8 cellular contexts compared by ENCODE assay signal in genomic region chr9:37575921-37576721, GRCh38. TPM values are rescaled to one million over a fixed set of nuclear protein-coding genes. Genes with fewer than 3 reads are reported as not detected.
A peak's percentile ranks its signal among the peaks of the same experiment; 100 is the strongest.
DNase-seq lines count a peak whose midpoint lies in the region; ATAC-seq and TF ChIP-seq lines count a peak whose summit lies in the region.

Gene FBXO10, minus strand, starts transcription at chr9:37576380. Its CDS starts 34,612 bp downstream, at chr9:37541768.

- H3K27me3 ChIP-seq in HUES64 (ENCODE audit: insufficient read depth, low read length) (no peaks in the 10 kb centered on the region), ascending aorta (no peaks in the 10 kb centered on the region)

- H3K27ac ChIP-seq in HUES64 (ENCODE audit: low read depth, low read length) (peak within 1 kb of the TSS; percentile 78), SK-N-MC (peak within 1 kb of the TSS; percentile 51; the same call in 1 of the 2 replicates), ascending aorta (peak within 1 kb of the TSS; percentile 76 to 78)

- no peaks in the 10 kb centered on the region for H3K9me3 ChIP-seq in HUES64 (ENCODE audit: insufficient read depth, low read depth, low read length)
- no peaks in the 10 kb centered on the region for H3K9me3 ChIP-seq in SK-N-MC (ENCODE audit: low read depth, low read length)
- H3K9me3 ChIP-seq in ascending aorta, result no peaks in the 10 kb centered on the region

- 2% methylated on average over 81 of the region's 81 CpGs for WGBS in HUES64

- H3K4me1 ChIP-seq in HUES64 (ENCODE audit: insufficient read depth, low read length) (peaks cover 33% of the 10 kb centered on the region), ascending aorta (peaks cover 0 to 7% of the 10 kb centered on the region in 2 donors)

- ATAC-seq in GM21447 (IDR thresholded peaks at IDR 0.05; ENCODE audit: unreplicated experiment) (peak; percentile 70), left ventricle myocardium superior (peak; percentile 98)

- intact Hi-C loops in ascending aorta (cut with DNase I) (loop anchor here (2.0 to 10.0 kb wide), 2 partner anchors 17 to 151 kb away; partner anchors contain the start of genes GRHPR and TOMM5), left ventricle myocardium superior (cut with micrococcal nuclease) (no loop called here)

- in situ Hi-C loops in KBM-7 (cut with MboI; ENCODE audit: low pct_unique_long_range_greater_than_20kb, low sequenced_read_pairs), result loop anchor here (25.0 kb wide), 1 partner anchor 511 kb away; no protein-coding TSS in a partner anchor

- DNase-seq in DMS153 (lab: John Stamatoyannopoulos, UW) (peak; percentile 20), SK-N-MC (ENCODE audit: low read depth, low spot score) (no peak), ascending aorta (ENCODE audit: low spot score in 2 of 2) (peak in 1 of 2 donors; percentile 82), left ventricle myocardium superior (peak; percentile 88), pons (ENCODE audit: low spot score) (peak; percentile 42), KBM-7 (no peak)

- H3K4me3 ChIP-seq in HUES64 (ENCODE audit: low read length) (peak within 1 kb of the TSS; percentile 88), SK-N-MC (peak within 1 kb of the TSS; percentile 78), ascending aorta (peak within 1 kb of the TSS; percentile 69 to 79)

- no peak for TF ChIP-seq CTCF in ascending aorta (IDR thresholded peaks at IDR 0.05)

- H3K9ac ChIP-seq in HUES64 (ENCODE audit: low read depth, low read length), result peak within 1 kb of the TSS; percentile 83
- peak within 1 kb of the TSS; percentile 72 for H3K9ac ChIP-seq in SK-N-MC (ENCODE audit: insufficient read length)

- H3K36me3 ChIP-seq in HUES64 (ENCODE audit: insufficient read depth, low read length) (peaks cover 14% of the 10 kb centered on the region), SK-N-MC (ENCODE audit: insufficient read depth, low read length) (peaks cover 20% of the 10 kb centered on the region), ascending aorta (no peaks in the 10 kb centered on the region)

RNA-seq across cellular contexts. Expression of gene FBXO10, which starts in this region (rescaled TPM):
- 12.5 TPM for polyA plus RNA-seq in HUES64 (2013, experiment 1 of 2)
- polyA plus RNA-seq in HUES64 (2013, experiment 2 of 2), result 12.8 TPM
- total RNA-seq in ascending aorta, result 8.2 TPM
- 8.3 TPM for total RNA-seq in left ventricle myocardium superior

Comparison
In these comparisons a context has a peak if more than half of its experiments do, and no peak if none do; other contexts are left out.
1. DNase-seq: peak in DMS153 (single experiment), left ventricle myocardium superior (single experiment) and pons (single experiment); none in SK-N-MC (single experiment) and KBM-7 (single experiment).
2. Peak in every context shown above with its lines, with median percentiles within 50 percentile points of each other: H3K27ac ChIP-seq and H3K4me3 ChIP-seq.